Comparison of ENCODE assay signal across 21 cellular contexts in the genomic region with DNA sequence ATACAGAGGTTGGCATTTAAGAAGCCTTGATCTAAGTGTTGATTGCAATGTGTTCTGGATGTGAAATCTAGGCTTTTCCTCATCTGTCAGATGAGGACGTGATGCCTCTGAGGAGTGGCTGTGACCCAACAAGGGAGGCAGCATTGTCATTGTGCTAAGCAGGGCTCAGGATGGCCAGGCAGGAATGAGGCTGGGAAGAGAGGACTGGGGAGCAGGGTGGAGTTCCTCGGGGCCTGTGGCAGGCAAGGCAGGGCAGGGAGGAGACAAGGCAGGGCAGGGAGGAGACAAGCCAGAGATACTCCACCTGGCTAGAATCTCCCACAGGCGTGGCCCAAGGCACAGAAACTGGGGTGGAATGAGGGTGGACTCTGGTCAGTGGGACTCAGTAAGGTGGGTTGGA.
"Had no signal": no experiment of that assay in that cellular context is flagged by ENCODE, and none has a peak within 500 bp of the region (broad histone marks: within the 10 kb centered on the region; RNA-seq: fewer than 3 reads in every experiment).

No MANE protein-coding gene starts in this region.

- H3K4me2 ChIP-seq: smooth muscle cell had no signal

- H3K4me3 ChIP-seq: colonic mucosa, gastrocnemius medialis, lower lobe of right lung, pancreas, right lobe of liver, smooth muscle cell, suprapubic skin, transverse colon, vagina had no signal

- DNase-seq: colonic mucosa; dermis blood vessel endothelial cell; effector memory CD4-positive, alpha-beta T cell; gastrocnemius medialis; head of caudate nucleus; left ventricle myocardium superior; lower lobe of right lung; natural killer cell; right lobe of liver; stimulated activated CD4-positive, alpha-beta T cell treated with anti-CD3 and anti-CD28 coated beads, Interleukin-12 subunit alpha, Interleukin-12 subunit beta, amount 100 ng/mL, for 4 hours; stimulated activated CD4-positive, alpha-beta T cell treated with anti-CD3 and anti-CD28 coated beads, Interleukin-1b, Interleukin-23, amount 100 ng/mL, for 48 hours; stimulated activated CD4-positive, alpha-beta T cell treated with anti-CD3 and anti-CD28 coated beads, Interleukin-4, amount 100 ng/mL, for 1 hour; stimulated activated CD8-positive, alpha-beta memory T cell treated with anti-CD3 and anti-CD28 coated beads, Interleukin-4, amount 100 ng/mL, for 48 hours; stimulated activated naive CD4-positive, alpha-beta T cell; stimulated activated naive CD8-positive, alpha-beta T cell treated with anti-CD3 and anti-CD28 coated beads, Interleukin-15, amount 100 ng/mL, for 72 hours; transverse colon had no signal

- H3K27ac ChIP-seq: colonic mucosa, gastrocnemius medialis, lower lobe of right lung, neutrophil, pancreas, right lobe of liver, suprapubic skin, transverse colon, vagina had no signal

- H3K4me1 ChIP-seq: colonic mucosa, gastrocnemius medialis, lower lobe of right lung, pancreas, right lobe of liver, suprapubic skin, transverse colon, vagina had no signal

- H3K9me3 ChIP-seq: colonic mucosa, gastrocnemius medialis, lower lobe of right lung, neutrophil, pancreas, right lobe of liver, suprapubic skin, transverse colon, vagina had no signal

- H3K36me3 ChIP-seq: colonic mucosa, gastrocnemius medialis, lower lobe of right lung, neutrophil, pancreas, right lobe of liver, suprapubic skin, transverse colon, vagina had no signal

- H3K27me3 ChIP-seq: colonic mucosa, neutrophil, pancreas, right lobe of liver, suprapubic skin, transverse colon, vagina had no signal
